21 cellular contexts compared by ENCODE assay signal in genomic region chr9:83382421-83382820, GRCh38.
DNase-seq lines count a peak whose midpoint lies in the region; ATAC-seq, FAIRE-seq and TF ChIP-seq lines count a peak whose summit lies in the region.
"Had no signal": no experiment of that assay in that cellular context is flagged by ENCODE, and none has a peak within 500 bp of the region (broad histone marks: within the 10 kb centered on the region; RNA-seq: fewer than 3 reads in every experiment).

No MANE protein-coding gene starts in this region.

- no peaks in the 10 kb centered on the region for H3K36me3 ChIP-seq in HepG2 (replicated peaks in 1 of 2; ENCODE audit: control insufficient read depth in 1 of 2, insufficient read depth in 2 of 2, low read length in 2 of 2)
- H3K36me3 ChIP-seq in right lobe of liver = no peaks in the 10 kb centered on the region
- no peaks in the 10 kb centered on the region for H3K36me3 ChIP-seq in bronchial epithelial cell (ENCODE audit: control insufficient read depth, insufficient read depth, low read length)
- no peaks in the 10 kb centered on the region for H3K36me3 ChIP-seq in psoas muscle (ENCODE audit: insufficient read depth in 1 of 2, low read depth in 1 of 2)
- no peaks in the 10 kb centered on the region for H3K36me3 ChIP-seq in adrenal gland (replicated peaks in 1 of 2)
- H3K36me3 ChIP-seq: BLaER1 treated with 17β-estradiol and CSF1 and Interleukin-3, amounts not matched to agents 10 nM and 100 nM; HAP-1 had no signal

- CTCF ChIA-PET in HepG2 (lab: Yijun Ruan, JAX; ENCODE audit: low intra/inter-chr PET ratio, low total read pairs) = no interaction called here

- H3K4me2 ChIP-seq in HepG2 (ENCODE audit: low read depth, low read length) = no peak overlapping the region
- H3K4me2 ChIP-seq: BLaER1 treated with 17β-estradiol and CSF1 and Interleukin-3, amounts not matched to agents 10 nM and 100 nM had no signal

- H2AFZ ChIP-seq in HepG2 (ENCODE audit: low read length) = no peak overlapping the region

- no peak for TF ChIP-seq RAD21 in HepG2 (CRISPR knock-in tag; IDR thresholded peaks at IDR 0.05)

- H3K27me3 ChIP-seq in HepG2 (ENCODE audit: control insufficient read depth in 1 of 2, insufficient read depth in 2 of 2, low read length in 2 of 2) (no peaks in the 10 kb centered on the region), right lobe of liver (no peaks in the 10 kb centered on the region), bronchial epithelial cell (ENCODE audit: control insufficient read depth, insufficient read depth, low read length) (no peaks in the 10 kb centered on the region), psoas muscle (ENCODE audit: insufficient read depth in 3 of 3, low read length in 2 of 3) (no peaks in the 10 kb centered on the region), adrenal gland (no peaks in the 10 kb centered on the region)
- H3K27me3 ChIP-seq: BLaER1 treated with 17β-estradiol and CSF1 and Interleukin-3, amounts not matched to agents 10 nM and 100 nM had no signal

- DNase-seq in HepG2 (ENCODE audit: low spot score) (peak; percentile 18), right lobe of liver (no peak), M059J (ENCODE audit: low read depth) (peak; percentile 28), bronchial epithelial cell (ENCODE audit: low read depth) (peak; percentile 13), psoas muscle (no peak), D721Med (ENCODE audit: insufficient read length, low spot score) (no peak), NCI-H524 treated with DMSO at 0.1 percent for 48 hours (lab: John Stamatoyannopoulos, UW) (no peak), adrenal gland (no peak)
- DNase-seq: 8988T; ACHN; CD4-positive, CD25-positive, alpha-beta regulatory T cell; DMS 273 treated with DMSO at 0.1 percent for 48 hours; DMS79 treated with DMSO at 0.1 percent for 48 hours; EL; HFFc6 had no signal

- H3K9ac ChIP-seq in HepG2 (ENCODE audit: insufficient read depth, low read depth, low read length) = no peak overlapping the region
- H3K9ac ChIP-seq: BLaER1 treated with 17β-estradiol and CSF1 and Interleukin-3, amounts not matched to agents 10 nM and 100 nM had no signal

- H3K4me1 ChIP-seq in HepG2 (ENCODE audit: insufficient read depth, low read length) (peaks cover 35% of the 10 kb centered on the region), right lobe of liver (no peaks in the 10 kb centered on the region), psoas muscle (no peaks in the 10 kb centered on the region), adrenal gland (replicated peaks in 1 of 2) (no peaks in the 10 kb centered on the region)
- H3K4me1 ChIP-seq: BLaER1 treated with 17β-estradiol and CSF1 and Interleukin-3, amounts not matched to agents 10 nM and 100 nM; HAP-1 had no signal

- TF ChIP-seq EP300 in HepG2 (IDR thresholded peaks at IDR 0.05; ENCODE audit: low read depth in 2 of 2, low read length in 2 of 2) = no peak
- TF ChIP-seq EP300 in HepG2 (CRISPR knock-in tag; IDR thresholded peaks at IDR 0.05; ENCODE audit: borderline replicate concordance) = no peak

- POLR2A ChIA-PET in HepG2 (lab: Yijun Ruan, JAX) = no interaction called here

- no peaks in the 10 kb centered on the region for H4K20me1 ChIP-seq in HepG2 (ENCODE audit: insufficient read depth, low read length)
- H4K20me1 ChIP-seq: BLaER1 treated with 17β-estradiol and CSF1 and Interleukin-3, amounts not matched to agents 10 nM and 100 nM had no signal

- in situ Hi-C loops in HepG2 (cut with HindIII; ENCODE audit: extremely low pct_ligation_motif_present, low pct_unique_long_range_greater_than_20kb) = loop anchor here (10.0 kb wide), 1 partner anchor 58 kb away; no protein-coding TSS in a partner anchor

- intact Hi-C loops in HepG2 (cut with micrococcal nuclease; ENCODE audit: unreplicated experiment) (no loop called here), right lobe of liver (cut with DNase I) (no loop called here), psoas muscle (cut with DNase I) (no loop called here), adrenal gland (cut with DNase I) (no loop called here)

- TF ChIP-seq CTCF in HepG2 (CRISPR knock-in tag; IDR thresholded peaks at IDR 0.05) (no peak), right lobe of liver (IDR thresholded peaks at IDR 0.05) (peak in 1 of 4 donors; percentile 21), bronchial epithelial cell (IDR thresholded peaks at IDR 0.05; ENCODE audit: insufficient read depth, low read length, severe bottlenecking) (no peak), psoas muscle (IDR thresholded peaks at IDR 0.05) (peak; percentile 14), D721Med (IDR thresholded peaks at IDR 0.05; ENCODE audit: insufficient read depth, missing control alignments) (no peak), adrenal gland (IDR thresholded peaks at IDR 0.05) (no peak)

- no peak overlapping the region for H3K4me3 ChIP-seq in HepG2 (replicated peaks in 1 of 3; ENCODE audit: insufficient read depth in 1 of 3, low read depth in 2 of 3, low read length in 3 of 3)
- H3K4me3 ChIP-seq in right lobe of liver = no peak overlapping the region
- H3K4me3 ChIP-seq in bronchial epithelial cell (ENCODE audit: low read depth, low read length) = no peak overlapping the region
- H3K4me3 ChIP-seq in psoas muscle = no peak overlapping the region
- no peak overlapping the region for H3K4me3 ChIP-seq in adrenal gland
- H3K4me3 ChIP-seq: BLaER1 treated with 17β-estradiol and CSF1 and Interleukin-3, amounts not matched to agents 10 nM and 100 nM; HAP-1 had no signal

- H3K9me3 ChIP-seq in HepG2 (ENCODE audit: low read length) (peaks cover 15% of the 10 kb centered on the region), right lobe of liver (no peaks in the 10 kb centered on the region), psoas muscle (peaks cover 4% of the 10 kb centered on the region), adrenal gland (replicated peaks in 1 of 3) (peaks cover 0 to 6% (median 0%) of the 10 kb centered on the region in 3 donors)
- H3K9me3 ChIP-seq: HAP-1 had no signal

- no peaks in the 10 kb centered on the region for H3K79me2 ChIP-seq in HepG2 (ENCODE audit: insufficient read depth, low read length)

- no peak overlapping the region for H3K27ac ChIP-seq in HepG2 (ENCODE audit: extremely low read length, insufficient read depth, low read length)
- H3K27ac ChIP-seq in right lobe of liver = no peak overlapping the region
- H3K27ac ChIP-seq in psoas muscle = no peak overlapping the region
- H3K27ac ChIP-seq in adrenal gland = no peak overlapping the region
- H3K27ac ChIP-seq: BLaER1 treated with 17β-estradiol and CSF1 and Interleukin-3, amounts not matched to agents 10 nM and 100 nM; HL-60 had no signal

- FAIRE-seq in HepG2 (lab: Jason Lieb, UNC) = no peak
- FAIRE-seq in bronchial epithelial cell (lab: Jason Lieb, UNC) = no peak
- no peak for FAIRE-seq in D721Med (lab: Jason Lieb, UNC)
- FAIRE-seq: G401.6, GM12891, H1 had no signal

- no peak for TF ChIP-seq POLR2A in HepG2 (IDR thresholded peaks at IDR 0.05; ENCODE audit: insufficient read depth in 1 of 2, low read depth in 2 of 2, low read length in 2 of 2)
- TF ChIP-seq POLR2A in right lobe of liver (IDR thresholded peaks at IDR 0.05) = no peak
- no peak for TF ChIP-seq POLR2A in adrenal gland (IDR thresholded peaks at IDR 0.05)

- ATAC-seq in HepG2 (no peak), right lobe of liver (no peak), psoas muscle (peak in 3 of 4 donors; percentile 53 to 87 (median 73))

- BruUV-seq in HepG2 (replicated peaks; lab: Mats Ljungman, UMichigan) = no TSS peak

TF ChIP-seq in HepG2, 621 proteins besides CTCF, POLR2A, EP300 and RAD21:
- no peak for TF ChIP-seq TEF (CRISPR knock-in tag; IDR thresholded peaks at IDR 0.05)
- peak; percentile 19; the same call in 1 of the 2 replicates for TF ChIP-seq STAG1 (CRISPR knock-in tag; IDR thresholded peaks at IDR 0.05)

Comparison
In these comparisons a context has a peak if more than half of its experiments do, and no peak if none do; other contexts are left out.
1. DNase-seq: peak in HepG2 (single experiment), M059J (single experiment) and bronchial epithelial cell (single experiment); none in right lobe of liver (0 of 3), psoas muscle (0 of 2), D721Med (single experiment), NCI-H524 treated with DMSO at 0.1 percent for 48 hours (single experiment) and adrenal gland (0 of 7).
2. ATAC-seq: peak in psoas muscle (3 of 4); none in HepG2 (single experiment) and right lobe of liver (0 of 4).